13 cellular contexts compared by ENCODE assay signal in genomic region chr5:143061161-143061945, GRCh38.
DNase-seq lines count a peak whose midpoint lies in the region; ATAC-seq and TF ChIP-seq lines count a peak whose summit lies in the region.
"Had no signal": no experiment of that assay in that cellular context is flagged by ENCODE, and none has a peak within 500 bp of the region (broad histone marks: within the 10 kb centered on the region; RNA-seq: fewer than 3 reads in every experiment).

No MANE protein-coding gene starts in this region.

- POLR2A ChIA-PET in PC-3 (lab: Charles Lee; ENCODE audit: unreplicated experiment): interaction anchor here (0.6 kb wide), 1 partner anchor 10 kb away, joined by 4 read pairs; no protein-coding TSS in a partner anchor

- no peak overlapping the region for H2BK15ac ChIP-seq in mesenchymal stem cell (ENCODE audit: low read depth, poor library complexity, severe bottlenecking)

- no peak overlapping the region for H4K8ac ChIP-seq in mesenchymal stem cell (ENCODE audit: low read length)

- H3K9me3 ChIP-seq in PC-3 (ENCODE audit: low read length): no peaks in the 10 kb centered on the region
- no peaks in the 10 kb centered on the region for H3K9me3 ChIP-seq in mesenchymal stem cell (ENCODE audit: control insufficient read depth, low read length)
- H3K9me3 ChIP-seq: BE2C, upper lobe of right lung had no signal

- WGBS in mesenchymal stem cell: 40% methylated on average over 1 of the region's 5 CpGs

- BruUV-seq in PC-3 (replicated peaks; lab: Mats Ljungman, UMichigan): no TSS peak

- no peaks in the 10 kb centered on the region for H3K9me2 ChIP-seq in PC-3 (replicated peaks; ENCODE audit: low read length)

- no peak overlapping the region for H2BK12ac ChIP-seq in mesenchymal stem cell (ENCODE audit: low read length in 2 of 2)

- H3K4me1 Mint-ChIP-seq in dendritic cell treated with granulocyte-macrophage colony-stimulating factor and Interleukin-4, amounts not matched to agents 40 ng/mL and 50 ng/mL, for 4 days (ENCODE audit: low read depth): peaks cover 96% of the 10 kb centered on the region

- no peak for TF ChIP-seq CTCF in PC-3 (conservative IDR thresholded peaks at IDR 0.05; ENCODE audit: low read depth, low read length)

- H3K79me1 ChIP-seq in mesenchymal stem cell (replicated peaks; ENCODE audit: low read length, poor library complexity, severe bottlenecking): no peaks in the 10 kb centered on the region

- no peak overlapping the region for H3K14ac ChIP-seq in mesenchymal stem cell (ENCODE audit: low read length in 2 of 2)

- peak overlapping the region; percentile 92 for H3K27ac Mint-ChIP-seq in dendritic cell treated with granulocyte-macrophage colony-stimulating factor and Interleukin-4, amounts not matched to agents 40 ng/mL and 50 ng/mL, for 4 days
- H3K27ac Mint-ChIP-seq: activated CD4-positive, alpha-beta memory T cell treated with anti-CD3 and anti-CD28 coated beads for 36 hours had no signal

- H3K4me3 Mint-ChIP-seq in dendritic cell treated with granulocyte-macrophage colony-stimulating factor and Interleukin-4, amounts not matched to agents 40 ng/mL and 50 ng/mL, for 4 days: no peak overlapping the region
- H3K4me3 Mint-ChIP-seq: activated CD4-positive, alpha-beta memory T cell treated with anti-CD3 and anti-CD28 coated beads for 36 hours had no signal

- H3K18ac ChIP-seq in mesenchymal stem cell (ENCODE audit: low read depth in 1 of 2, low read length in 2 of 2): peak overlapping the region; percentile 28 to 61

- H2AK5ac ChIP-seq in mesenchymal stem cell (ENCODE audit: low read length, severe bottlenecking): peak overlapping the region; percentile 23

- H4K20me1 ChIP-seq in PC-3 (ENCODE audit: low read length): no peaks in the 10 kb centered on the region

- H3K79me2 ChIP-seq in PC-3 (ENCODE audit: low read length): no peaks in the 10 kb centered on the region

- no peaks in the 10 kb centered on the region for H3K9me3 Mint-ChIP-seq in dendritic cell treated with granulocyte-macrophage colony-stimulating factor and Interleukin-4, amounts not matched to agents 40 ng/mL and 50 ng/mL, for 4 days
- H3K9me3 Mint-ChIP-seq: activated CD4-positive, alpha-beta memory T cell treated with anti-CD3 and anti-CD28 coated beads for 36 hours had no signal

- no peak overlapping the region for H2BK120ac ChIP-seq in mesenchymal stem cell (ENCODE audit: low read depth, low read length)

- peak overlapping the region in 1 of 2 experiments; percentile 10 for H3K4ac ChIP-seq in mesenchymal stem cell (ENCODE audit: low read depth in 1 of 2, low read length in 2 of 2)

- CTCF ChIA-PET in PC-3 (lab: Charles Lee): no interaction called here

- H3K9ac ChIP-seq in PC-3 (ENCODE audit: low read length) (peak overlapping the region; percentile 44), mesenchymal stem cell (ENCODE audit: low read length) (no peak overlapping the region)

- H3K36me3 ChIP-seq in PC-3 (ENCODE audit: low read depth, low read length) (peaks cover 10% of the 10 kb centered on the region; the same call in 1 of the 2 replicates), mesenchymal stem cell (ENCODE audit: control insufficient read depth in 1 of 2, insufficient read depth in 2 of 2, low read depth in 1 of 2, low read length in 2 of 2) (no peaks in the 10 kb centered on the region)
- H3K36me3 ChIP-seq: BE2C, upper lobe of right lung had no signal

- H4K91ac ChIP-seq in mesenchymal stem cell (ENCODE audit: low read length): no peak overlapping the region

- H2AFZ ChIP-seq in PC-3 (ENCODE audit: low read length) (no peak overlapping the region), mesenchymal stem cell (ENCODE audit: low read depth, low read length) (no peak overlapping the region)

- no peaks in the 10 kb centered on the region for H3K27me3 Mint-ChIP-seq in dendritic cell treated with granulocyte-macrophage colony-stimulating factor and Interleukin-4, amounts not matched to agents 40 ng/mL and 50 ng/mL, for 4 days
- H3K27me3 Mint-ChIP-seq: activated CD4-positive, alpha-beta memory T cell treated with anti-CD3 and anti-CD28 coated beads for 36 hours had no signal

- DNase-seq in AG08396 (ENCODE audit: low spot score) (peak; percentile 45), PC-3 (peak; percentile 84), mesenchymal stem cell (peak; percentile 83), SHP77 (lab: John Stamatoyannopoulos, UW) (no peak), hepatic stellate cell (ENCODE audit: low spot score) (no peak), germinal center (ENCODE audit: low spot score) (no peak)
- DNase-seq: activated CD4-positive, alpha-beta memory T cell treated with anti-CD3 and anti-CD28 coated beads for 36 hours; activated naive CD4-positive, alpha-beta T cell treated with anti-CD3 and anti-CD28 coated beads, Interleukin-2, amount 50 U/mL, for 16 hours; BE2C; KG1; upper lobe of right lung had no signal

- H3K4me3 ChIP-seq in PC-3 (ENCODE audit: low read length): peak overlapping the region; percentile 27; the same call in 1 of the 2 replicates
- H3K4me3 ChIP-seq in mesenchymal stem cell (ENCODE audit: insufficient read depth in 1 of 2, low read depth in 1 of 2, low read length in 2 of 2): no peak overlapping the region
- H3K4me3 ChIP-seq: upper lobe of right lung had no signal

- intact Hi-C loops in PC-3 (cut with micrococcal nuclease): loop anchor here (1.0 to 2.0 kb wide), 2 partner anchors 23 to 28 kb away; no protein-coding TSS in a partner anchor
- intact Hi-C loops in dendritic cell treated with granulocyte-macrophage colony-stimulating factor and Interleukin-4, amounts not matched to agents 40 ng/mL and 50 ng/mL, for 4 days (cut with micrococcal nuclease): loop anchor here (5.0 kb wide), 1 partner anchor 341 kb away; the partner anchor contains the start of gene NR3C1

- ATAC-seq in PC-3 (peak; percentile 82), GM21619 (IDR thresholded peaks at IDR 0.05; ENCODE audit: unreplicated experiment) (no peak)
- ATAC-seq: upper lobe of right lung had no signal

- H3K27ac ChIP-seq in PC-3 (ENCODE audit: low read length) (peak overlapping the region; percentile 92), mesenchymal stem cell (ENCODE audit: low read length, poor library complexity, severe bottlenecking) (peak overlapping the region; percentile 66)
- H3K27ac ChIP-seq: upper lobe of right lung had no signal

- no peak overlapping the region for H2BK5ac ChIP-seq in mesenchymal stem cell (ENCODE audit: low read depth, low read length, poor library complexity, severe bottlenecking)

- peaks cover 74% of the 10 kb centered on the region for H3K36me3 Mint-ChIP-seq in dendritic cell treated with granulocyte-macrophage colony-stimulating factor and Interleukin-4, amounts not matched to agents 40 ng/mL and 50 ng/mL, for 4 days (ENCODE audit: low read depth)

- H3F3A ChIP-seq in PC-3 (ENCODE audit: low read length, unreplicated experiment): no peaks in the 10 kb centered on the region

- H3K4me1 ChIP-seq in PC-3 (ENCODE audit: insufficient read depth, low read length) (peaks cover 58% of the 10 kb centered on the region), mesenchymal stem cell (ENCODE audit: control insufficient read depth, insufficient read depth, low read depth, low read length) (peaks cover 4% of the 10 kb centered on the region)
- H3K4me1 ChIP-seq: BE2C had no signal

- H3K4me2 ChIP-seq in PC-3 (ENCODE audit: low read length) (peak overlapping the region; percentile 65), mesenchymal stem cell (ENCODE audit: low read length, poor library complexity, severe bottlenecking) (no peak overlapping the region)

- H3K27me3 ChIP-seq in PC-3 (ENCODE audit: low read length): no peaks in the 10 kb centered on the region
- H3K27me3 ChIP-seq in mesenchymal stem cell (ENCODE audit: control insufficient read depth in 1 of 2, insufficient read depth in 1 of 2, low read length in 2 of 2): no peaks in the 10 kb centered on the region
- H3K27me3 ChIP-seq: BE2C, upper lobe of right lung had no signal

- H3K23ac ChIP-seq in mesenchymal stem cell (ENCODE audit: low read length in 2 of 2): no peak overlapping the region

Comparison
In these comparisons a context has a peak if more than half of its experiments do, and no peak if none do; other contexts are left out.
1. DNase-seq: peak in AG08396 (single experiment), PC-3 (single experiment) and mesenchymal stem cell (single experiment); none in SHP77 (0 of 2), hepatic stellate cell (single experiment) and germinal center (single experiment).